Comparison of ENCODE assay signal across 8 cellular contexts in genomic region chr3:126704494-126705214, GRCh38. TPM values are rescaled to one million over a fixed set of nuclear protein-coding genes. Genes with fewer than 3 reads are reported as not detected.
DNase-seq lines count a peak whose midpoint lies in the region; ATAC-seq and TF ChIP-seq lines count a peak whose summit lies in the region.

No MANE protein-coding gene starts in this region.

- H3K27ac ChIP-seq in heart left ventricle, result peak overlapping the region in 5 of 12 donors; percentile 32 to 70 (median 58)
- no peak overlapping the region for H3K27ac ChIP-seq in mammary epithelial cell (ENCODE audit: insufficient read depth, low read depth, low read length)
- H3K27ac ChIP-seq in upper lobe of right lung, result no peak overlapping the region

- CTCF ChIA-PET in mammary epithelial cell (lab: Charles Lee; ENCODE audit: low non-redundant PET), result no interaction called here

- TF ChIP-seq RAD21 in Ishikawa (IDR thresholded peaks at IDR 0.05; ENCODE audit: low read depth), result no peak

- peaks cover 51% of the 10 kb centered on the region for H3K79me2 ChIP-seq in mammary epithelial cell (ENCODE audit: insufficient read depth, low read length)

- H2AFZ ChIP-seq in mammary epithelial cell (ENCODE audit: low read depth, low read length), result peak overlapping the region; percentile 97

- peaks cover 17% of the 10 kb centered on the region for H3K4me1 Mint-ChIP-seq in memory B cell

- dilution Hi-C loops in mammary epithelial cell (cut with HindIII; ENCODE audit: low sequenced_read_pairs), result no loop called here

- H3K9me3 Mint-ChIP-seq in memory B cell, result no peaks in the 10 kb centered on the region

- no peaks in the 10 kb centered on the region for H3K36me3 ChIP-seq in heart left ventricle
- H3K36me3 ChIP-seq in mammary epithelial cell (ENCODE audit: insufficient read depth, low read length), result no peaks in the 10 kb centered on the region
- H3K36me3 ChIP-seq in upper lobe of right lung, result no peaks in the 10 kb centered on the region

- H3K36me3 Mint-ChIP-seq in memory B cell, result peaks cover 3% of the 10 kb centered on the region

- H3K27me3 Mint-ChIP-seq in memory B cell, result peaks cover 5% of the 10 kb centered on the region

- ATAC-seq in heart left ventricle (peak in 1 of 4 donors; percentile 3), Right ventricle myocardium superior (ENCODE audit: poor library complexity) (no peak), memory B cell (ENCODE audit: low read depth) (no peak), upper lobe of right lung (no peak), left lobe of liver (no peak)

- H3K9ac ChIP-seq in mammary epithelial cell (ENCODE audit: insufficient read depth, low read length), result no peak overlapping the region

- peak overlapping the region; percentile 98 for H3K4me3 Mint-ChIP-seq in memory B cell

- DNase-seq in heart left ventricle, result no peak
- DNase-seq in Right ventricle myocardium superior, result no peak
- DNase-seq in mammary epithelial cell, result peak; percentile 21
- no peak for DNase-seq in memory B cell (ENCODE audit: low spot score in 2 of 2)
- DNase-seq in upper lobe of right lung, result no peak
- no peak for DNase-seq in left lobe of liver (ENCODE audit: low spot score)
- DNase-seq in NCI-H187 (lab: John Stamatoyannopoulos, UW), result no peak

- peak overlapping the region; percentile 87 for H3K27ac Mint-ChIP-seq in memory B cell

- H3K4me2 ChIP-seq in mammary epithelial cell (ENCODE audit: insufficient read depth, low read depth, low read length), result peak overlapping the region; percentile 98

- no TSS peak for BruUV-seq in mammary epithelial cell (replicated peaks; lab: Mats Ljungman, UMichigan)

- H3K9me3 ChIP-seq in heart left ventricle (peaks cover 0 to 6% (median 0%) of the 10 kb centered on the region in 12 donors), mammary epithelial cell (replicated peaks; ENCODE audit: insufficient read depth, low read length) (no peaks in the 10 kb centered on the region), upper lobe of right lung (no peaks in the 10 kb centered on the region)

- H3K4me3 ChIP-seq in heart left ventricle, result peak overlapping the region; percentile 62 to 93 (median 80)
- H3K4me3 ChIP-seq in mammary epithelial cell (replicated peaks in 1 of 3; ENCODE audit: insufficient read depth in 1 of 3, low read depth in 2 of 3, low read length in 3 of 3), result peak overlapping the region; percentile 80 to 87 (median 87)
- H3K4me3 ChIP-seq in upper lobe of right lung, result peak overlapping the region; percentile 80

- in situ Hi-C loops in mammary epithelial cell (cut with MboI; ENCODE audit: low sequenced_read_pairs in 2 of 2), result no loop called here

- no peak for TF ChIP-seq CTCF in heart left ventricle (IDR thresholded peaks at IDR 0.05)
- no peak for TF ChIP-seq CTCF in mammary epithelial cell (conservative IDR thresholded peaks at IDR 0.05 in 1 of 2, IDR thresholded peaks at IDR 0.05 in 1 of 2; ENCODE audit: extremely low read depth in 1 of 2, insufficient read depth in 1 of 2, low read depth in 1 of 2, low read length in 2 of 2)
- no peak for TF ChIP-seq CTCF in upper lobe of right lung (IDR thresholded peaks at IDR 0.05)

- WGBS in heart left ventricle, 4 donors, result 9 to 15% (median 11%) methylated on average over 30 to 44 of the region's 44 CpGs
- WGBS in mammary epithelial cell (ENCODE audit: low coverage, missing lambda C conversion rate), result 11% methylated on average over 26 of the region's 44 CpGs

- H3K4me1 ChIP-seq in heart left ventricle (peaks cover 0 to 24% (median 11%) of the 10 kb centered on the region in 12 donors), mammary epithelial cell (ENCODE audit: insufficient read depth, low read length) (peaks cover 11% of the 10 kb centered on the region), upper lobe of right lung (peaks cover 6% of the 10 kb centered on the region)

- no peak for TF ChIP-seq POLR2A in heart left ventricle (IDR thresholded peaks at IDR 0.05)

- H4K20me1 ChIP-seq in mammary epithelial cell (ENCODE audit: insufficient read depth, low read length), result no peaks in the 10 kb centered on the region

- intact Hi-C loops in heart left ventricle (cut with DNase I) (no loop called here), Right ventricle myocardium superior (cut with DNase I) (no loop called here), mammary epithelial cell (cut with micrococcal nuclease) (no loop called here), upper lobe of right lung (cut with DNase I) (no loop called here)

- H3K27me3 ChIP-seq in heart left ventricle, result peaks cover 0 to 18% (median 0%) of the 10 kb centered on the region in 9 donors
- no peaks in the 10 kb centered on the region for H3K27me3 ChIP-seq in mammary epithelial cell (ENCODE audit: insufficient read depth, low read length)
- H3K27me3 ChIP-seq in upper lobe of right lung, result no peaks in the 10 kb centered on the region

- TF ChIP-seq EP300 in Ishikawa (IDR thresholded peaks at IDR 0.05; ENCODE audit: borderline replicate concordance), result no peak

TF ChIP-seq in Ishikawa, 13 proteins besides CTCF, POLR2A, EP300 and RAD21:
- TF ChIP-seq MAX (IDR thresholded peaks at IDR 0.05) (peak; percentile 92), YY1 (IDR thresholded peaks at IDR 0.05; ENCODE audit: low read depth) (no peak)

RNA-seq across cellular contexts. Expression of gene CHCHD6, which starts 0.6 kb away (rescaled TPM):
- 10 to 100 TPM in 5 of 9 donors, 1 to 10 TPM in 4; 7.7 to 14.2 (median 10.7) TPM for total RNA-seq in heart left ventricle
- 10 to 100 TPM; 11.6 to 29.3 TPM for polyA plus RNA-seq in heart left ventricle
- 8.3 TPM for total RNA-seq in Right ventricle myocardium superior
- total RNA-seq in mammary epithelial cell, result 10 to 100 TPM; 16.5 to 30.8 TPM
- polyA plus RNA-seq in mammary epithelial cell, result 30.0 TPM
- polyA minus RNA-seq in mammary epithelial cell, result 11.7 TPM
- 17.1 TPM for total RNA-seq in upper lobe of right lung
- 3.8 TPM for total RNA-seq in left lobe of liver

RNA-seq across cellular contexts. Expression of gene TXNRD3, which starts 49.7 kb away (rescaled TPM):
- 1 to 10 TPM; 2.9 to 8.2 (median 6.0) TPM for total RNA-seq in heart left ventricle
- 1 to 10 TPM; 1.7 to 4.6 TPM for polyA plus RNA-seq in heart left ventricle
- 5.4 TPM for total RNA-seq in Right ventricle myocardium superior
- 10 to 100 TPM; 12.8 to 18.0 TPM for total RNA-seq in mammary epithelial cell
- polyA plus RNA-seq in mammary epithelial cell, result 6.8 TPM
- polyA minus RNA-seq in mammary epithelial cell, result 4.0 TPM
- total RNA-seq in upper lobe of right lung, result 10.3 TPM
- total RNA-seq in left lobe of liver, result 10.7 TPM
